In the genomic region with DNA sequence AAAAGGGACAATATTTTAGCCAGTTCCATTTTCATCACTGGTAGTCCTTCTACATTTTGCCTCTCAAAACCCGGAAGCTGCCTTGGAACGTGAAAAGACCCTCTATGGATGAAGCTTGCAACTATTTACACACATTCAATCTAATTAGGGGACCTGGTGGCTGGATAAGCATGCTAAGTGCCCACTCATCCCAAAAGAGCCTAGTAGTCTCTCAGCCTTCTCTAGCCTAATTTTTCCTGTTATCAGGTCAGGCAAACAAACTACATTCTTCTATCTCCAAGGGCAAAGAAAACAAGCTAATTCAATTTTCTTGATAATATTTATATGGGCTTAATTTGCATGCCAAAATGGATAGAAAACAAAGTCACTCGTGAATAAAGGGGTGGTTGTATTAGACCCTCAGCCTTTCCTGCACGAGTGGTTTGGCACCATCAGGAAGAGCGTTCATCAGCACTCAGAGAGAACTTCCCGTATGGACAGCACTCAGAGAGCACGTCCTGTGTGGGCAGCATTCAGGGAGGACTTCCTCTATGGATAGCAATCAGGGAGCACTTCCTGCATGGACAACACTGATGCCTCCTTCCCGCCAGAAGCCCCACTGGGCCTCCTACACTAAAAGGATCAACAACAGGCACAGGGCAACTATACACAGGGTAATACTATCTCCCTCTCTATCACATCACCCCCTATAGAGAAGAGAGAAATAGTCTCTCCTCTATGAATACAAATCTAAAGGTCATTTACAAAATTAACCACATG, we compare ENCODE assay signal across 12 cellular contexts.
DNase-seq lines count a peak whose midpoint lies in the region; ATAC-seq, FAIRE-seq and TF ChIP-seq lines count a peak whose summit lies in the region.
"Had no signal": no experiment of that assay in that cellular context is flagged by ENCODE, and none has a peak within 500 bp of the region (broad histone marks: within the 10 kb centered on the region; RNA-seq: fewer than 3 reads in every experiment).

No MANE protein-coding gene starts in this region.

- no peak overlapping the region for H3K4me3 Mint-ChIP-seq in GM23338

- H3F3A ChIP-seq in GM23338 (replicated peaks; ENCODE audit: low read depth) = no peaks in the 10 kb centered on the region

- no peak overlapping the region for H2BK5ac ChIP-seq in trophoblast cell (ENCODE audit: low read depth, low read length, poor library complexity)

- no peak for TF ChIP-seq CTCF in GM23338 (conservative IDR thresholded peaks at IDR 0.05; ENCODE audit: low read depth in 2 of 2)
- TF ChIP-seq CTCF in RWPE2 (IDR thresholded peaks at IDR 0.05; ENCODE audit: poor library complexity, severe bottlenecking) = no peak
- TF ChIP-seq CTCF in gastroesophageal sphincter (IDR thresholded peaks at IDR 0.05) = no peak
- no peak for TF ChIP-seq CTCF in kidney (IDR thresholded peaks at IDR 0.05; ENCODE audit: borderline replicate concordance, extremely low read depth, insufficient read depth)

- H3K27ac ChIP-seq in GM23338 (ENCODE audit: low read depth) (no peak overlapping the region), RWPE2 (ENCODE audit: poor library complexity, severe bottlenecking) (peak overlapping the region; percentile 93), gastroesophageal sphincter (peak overlapping the region in 3 of 4 donors; percentile 11 to 61 (median 54)), trophoblast cell (ENCODE audit: low read depth, low read length) (no peak overlapping the region), kidney (ENCODE audit: low read depth in 2 of 2, low read length in 2 of 2) (no peak overlapping the region)

- peaks cover 76% of the 10 kb centered on the region for H3K4me1 ChIP-seq in GM23338 (ENCODE audit: insufficient read depth)
- H3K4me1 ChIP-seq in RWPE2 (ENCODE audit: insufficient read depth, poor library complexity, severe bottlenecking) = peaks cover 72% of the 10 kb centered on the region
- H3K4me1 ChIP-seq in gastroesophageal sphincter = peaks cover 38 to 100% (median 61%) of the 10 kb centered on the region in 3 donors
- H3K4me1 ChIP-seq in trophoblast cell (ENCODE audit: control insufficient read depth in 1 of 2, insufficient read depth in 2 of 2, low read length in 2 of 2) = peaks cover 19 to 34% of the 10 kb centered on the region in 2 experiments
- peaks cover 15 to 47% of the 10 kb centered on the region in 2 donors for H3K4me1 ChIP-seq in kidney (ENCODE audit: control insufficient read depth in 1 of 2, insufficient read depth in 1 of 2, low read depth in 1 of 2, low read length in 2 of 2)

- no peak overlapping the region for H3K4me3 ChIP-seq in GM23338
- H3K4me3 ChIP-seq in RWPE2 (ENCODE audit: severe bottlenecking) = no peak overlapping the region
- no peak overlapping the region for H3K4me3 ChIP-seq in gastroesophageal sphincter
- no peak overlapping the region for H3K4me3 ChIP-seq in trophoblast cell (ENCODE audit: low read depth, low read length)
- no peak overlapping the region for H3K4me3 ChIP-seq in kidney (ENCODE audit: low read length in 2 of 2)
- H3K4me3 ChIP-seq: tibial artery had no signal

- H2AFZ ChIP-seq in GM23338 = no peak overlapping the region
- H2AFZ ChIP-seq in trophoblast cell (ENCODE audit: insufficient read depth, low read length, poor library complexity) = no peak overlapping the region

- H3K27ac Mint-ChIP-seq in GM23338 = 0 out of 2 replicates have a peak overlapping the region, but pooled peaks have one; percentile 33

- H3K36me3 Mint-ChIP-seq in GM23338 (ENCODE audit: low read depth) = peaks cover 3% of the 10 kb centered on the region; the same call in 1 of the 3 replicates

- WGBS in gastroesophageal sphincter (ENCODE audit: low coverage in 1 of 2), 2 donors = 40 to 59% methylated on average over 5 to 8 of the region's 8 CpGs
- WGBS in trophoblast cell (ENCODE audit: extremely low coverage, insufficient coverage, insufficient read length) = no CpG with 5 or more reads among the region's 8 CpGs

- H3K18ac ChIP-seq in trophoblast cell (ENCODE audit: low read length) = no peak overlapping the region

- H3K36me3 ChIP-seq in GM23338 (ENCODE audit: insufficient read depth) (no peaks in the 10 kb centered on the region), RWPE2 (ENCODE audit: low read depth) (peaks cover 7% of the 10 kb centered on the region; the same call in 1 of the 2 replicates), gastroesophageal sphincter (no peaks in the 10 kb centered on the region), trophoblast cell (ENCODE audit: control insufficient read depth in 1 of 2, insufficient read depth in 2 of 2, low read length in 2 of 2) (peaks cover 2% of the 10 kb centered on the region in 2 experiments), kidney (ENCODE audit: control insufficient read depth in 1 of 2, insufficient read depth in 2 of 2, low read length in 2 of 2) (peaks cover 0 to 2% of the 10 kb centered on the region in 2 donors)

- H3K4me1 Mint-ChIP-seq in GM23338 = peaks cover 69% of the 10 kb centered on the region

- H3K4me2 ChIP-seq in GM23338 = peak overlapping the region; percentile 27; the same call in 1 of the 2 replicates
- H3K4me2 ChIP-seq in trophoblast cell (ENCODE audit: low read length) = no peak overlapping the region

- H2BK12ac ChIP-seq in trophoblast cell (ENCODE audit: low read length) = no peak overlapping the region

- ATAC-seq in GM23338 (peak; percentile 32; the same call in 2 of the 3 replicates), RWPE2 (ENCODE audit: low read depth) (0 out of 3 replicates have a peak, but pooled peaks have one; percentile 13), gastroesophageal sphincter (no peak), HG02852 (IDR thresholded peaks at IDR 0.05; ENCODE audit: unreplicated experiment) (no peak)

- no peak overlapping the region for H3K14ac ChIP-seq in trophoblast cell (ENCODE audit: low read length)

- peak overlapping the region; percentile 42 for H3K23ac ChIP-seq in trophoblast cell (ENCODE audit: low read length)

- H3K79me2 ChIP-seq in GM23338 (replicated peaks; ENCODE audit: insufficient read depth) = peaks cover 98% of the 10 kb centered on the region
- peaks cover 21% of the 10 kb centered on the region for H3K79me2 ChIP-seq in trophoblast cell (ENCODE audit: control insufficient read depth, insufficient read depth, low read length, poor library complexity)

- H3K27me3 ChIP-seq in GM23338 (ENCODE audit: insufficient read depth) = no peaks in the 10 kb centered on the region
- no peaks in the 10 kb centered on the region for H3K27me3 ChIP-seq in RWPE2 (ENCODE audit: insufficient read depth, poor library complexity, severe bottlenecking)
- no peaks in the 10 kb centered on the region for H3K27me3 ChIP-seq in gastroesophageal sphincter
- H3K27me3 ChIP-seq in trophoblast cell (ENCODE audit: insufficient read depth, low read length) = no peaks in the 10 kb centered on the region
- H3K27me3 ChIP-seq: tibial artery had no signal

- no peak overlapping the region for H3K9ac ChIP-seq in trophoblast cell (ENCODE audit: low read length)
- no peak overlapping the region for H3K9ac ChIP-seq in kidney (ENCODE audit: low read length in 2 of 2)

- peak overlapping the region; percentile 24 for H3K4ac ChIP-seq in trophoblast cell (ENCODE audit: low read depth, low read length)

- H4K8ac ChIP-seq in trophoblast cell (ENCODE audit: low read depth, low read length) = no peak overlapping the region

- intact Hi-C loops in kidney (cut with DNase I) = no loop called here

- no peak for TF ChIP-seq EP300 in gastroesophageal sphincter (IDR thresholded peaks at IDR 0.05)

- H4K20me1 ChIP-seq in GM23338 (replicated peaks; ENCODE audit: insufficient read depth) = 0 out of 2 replicates have a peak, but pooled peaks cover 11% of the 10 kb centered on the region

- H2AK5ac ChIP-seq in trophoblast cell (ENCODE audit: low read length) = no peak overlapping the region

- H3K9me3 ChIP-seq in RWPE2 (ENCODE audit: severe bottlenecking) = no peaks in the 10 kb centered on the region
- no peaks in the 10 kb centered on the region for H3K9me3 ChIP-seq in gastroesophageal sphincter
- H3K9me3 ChIP-seq in trophoblast cell (ENCODE audit: insufficient read depth, low read depth, low read length) = no peaks in the 10 kb centered on the region
- H3K9me3 ChIP-seq in kidney (ENCODE audit: control insufficient read depth in 1 of 2, low read length in 2 of 2) = no peaks in the 10 kb centered on the region
- H3K9me3 ChIP-seq: tibial artery had no signal

- no peak overlapping the region for H2BK120ac ChIP-seq in trophoblast cell (ENCODE audit: insufficient read depth, low read length, poor library complexity)

- no peak for FAIRE-seq in kidney (lab: Jason Lieb, UNC)

- no peak overlapping the region for H4K91ac ChIP-seq in trophoblast cell (ENCODE audit: low read depth, low read length)

- H3K79me1 ChIP-seq in trophoblast cell (ENCODE audit: low read length) = no peaks in the 10 kb centered on the region

- no peaks in the 10 kb centered on the region for H3K27me3 Mint-ChIP-seq in GM23338 (ENCODE audit: insufficient read depth, low read depth, poor library complexity)

- no peaks in the 10 kb centered on the region for H3K9me3 Mint-ChIP-seq in GM23338

- H3K9me2 ChIP-seq in GM23338 (ENCODE audit: insufficient read depth) = no peaks in the 10 kb centered on the region

- TF ChIP-seq POLR2A in gastroesophageal sphincter (IDR thresholded peaks at IDR 0.05) = no peak

- no peak overlapping the region for H4K12ac ChIP-seq in trophoblast cell (ENCODE audit: low read depth, low read length)

- DNase-seq in GM23338 (ENCODE audit: low spot score) (no peak), RWPE2 (ENCODE audit: low spot score) (no peak), trophoblast cell (no peak), kidney (no peak), DMS53 treated with DMSO at 0.1 percent for 48 hours (lab: John Stamatoyannopoulos, UW; ENCODE audit: unreplicated experiment) (no peak)
- no peak for DNase-seq in activated CD4-positive, alpha-beta T cell treated with anti-CD3 and anti-CD28 coated beads for 48 hours
- DNase-seq: DMS79 treated with DMSO at 0.1 percent for 48 hours; effector CD4-positive, alpha-beta T cell; SIG-M5; tibial artery had no signal

TF ChIP-seq in GM23338, 12 proteins besides CTCF, POLR2A, EP300 and RAD21 (continues in another document):
- TF ChIP-seq, protein P1, sequence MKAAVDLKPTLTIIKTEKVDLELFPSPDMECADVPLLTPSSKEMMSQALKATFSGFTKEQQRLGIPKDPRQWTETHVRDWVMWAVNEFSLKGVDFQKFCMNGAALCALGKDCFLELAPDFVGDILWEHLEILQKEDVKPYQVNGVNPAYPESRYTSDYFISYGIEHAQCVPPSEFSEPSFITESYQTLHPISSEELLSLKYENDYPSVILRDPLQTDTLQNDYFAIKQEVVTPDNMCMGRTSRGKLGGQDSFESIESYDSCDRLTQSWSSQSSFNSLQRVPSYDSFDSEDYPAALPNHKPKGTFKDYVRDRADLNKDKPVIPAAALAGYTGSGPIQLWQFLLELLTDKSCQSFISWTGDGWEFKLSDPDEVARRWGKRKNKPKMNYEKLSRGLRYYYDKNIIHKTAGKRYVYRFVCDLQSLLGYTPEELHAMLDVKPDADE (IDR thresholded peaks at IDR 0.05) = no peak

Comparison
In these comparisons a context has a peak if more than half of its experiments do, and no peak if none do; other contexts are left out.
1. ATAC-seq: peak in GM23338 (single experiment) and RWPE2 (single experiment); none in gastroesophageal sphincter (single experiment) and HG02852 (single experiment).
2. H3K27ac ChIP-seq: peak in RWPE2 (single experiment) and gastroesophageal sphincter (3 of 4); none in GM23338 (single experiment), trophoblast cell (single experiment) and kidney (0 of 2).